ENCODE assay signal across 12 cellular contexts in genomic region chr14:104527857-104528459, GRCh38. TPM values are rescaled to one million over a fixed set of nuclear protein-coding genes. Genes with fewer than 3 reads are reported as not detected.
"Had no signal": no experiment of that assay in that cellular context is flagged by ENCODE, and none has a peak within 500 bp of the region (broad histone marks: within the 10 kb centered on the region; RNA-seq: fewer than 3 reads in every experiment).

No MANE protein-coding gene starts in this region.

- H3K36me3 ChIP-seq: HAP-1 had no signal

- H3K4me1 Mint-ChIP-seq: IgD-negative memory B cell had no signal

- H3K27ac Mint-ChIP-seq: IgD-negative memory B cell had no signal

- H3K4me3 ChIP-seq: GM23248, HAP-1, K562 had no signal

- ATAC-seq: HCT116, HepG2, K562 had no signal

- H3K9ac ChIP-seq: GM23248 had no signal

- H3K4me3 Mint-ChIP-seq: IgD-negative memory B cell had no signal

- H2AFZ ChIP-seq: GM23248 had no signal

- H3K9me3 ChIP-seq: HAP-1 had no signal

- H3K27ac ChIP-seq: GM23248, HL-60 had no signal

- H3K4me1 ChIP-seq: HAP-1 had no signal

- DNase-seq: GM23248, GOT3, KG1 had no signal

RNA-seq across cellular contexts. Expression of gene C14orf180, which starts 51.6 kb away (rescaled TPM):
- total RNA-seq: GM23248, H4, H7, HepG2, HT1080, K562 had no signal
